In the genomic region with DNA sequence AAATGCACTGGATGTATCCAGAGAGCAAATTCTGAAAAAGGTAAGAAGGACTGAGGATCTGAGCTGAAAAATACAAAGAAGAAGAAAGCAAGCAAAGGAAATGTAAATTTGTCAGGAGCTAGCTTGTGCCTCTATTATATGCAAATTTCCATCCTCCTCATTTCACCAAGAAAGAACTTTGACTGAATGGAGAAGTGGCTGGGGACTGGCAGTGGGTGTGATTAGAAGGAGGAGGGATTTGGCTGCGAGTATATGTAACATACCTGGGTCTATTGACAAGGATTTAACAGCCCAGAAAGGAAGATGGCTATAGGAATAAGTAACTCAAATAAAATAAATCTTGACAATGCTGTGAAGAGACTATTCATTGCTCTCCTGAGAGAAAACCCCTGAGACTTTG, we compare ENCODE assay signal across 30 cellular contexts. TPM values are rescaled to one million over a fixed set of nuclear protein-coding genes. Genes with fewer than 3 reads are reported as not detected.
"Had no signal": no experiment of that assay in that cellular context is flagged by ENCODE, and none has a peak within 500 bp of the region (broad histone marks: within the 10 kb centered on the region; RNA-seq: fewer than 3 reads in every experiment).

No MANE protein-coding gene starts in this region.

- H3K27ac ChIP-seq: adrenal gland, ascending aorta, body of pancreas, brain microvascular endothelial cell, breast epithelium, cardiac muscle cell had no signal

- H3K4me3 ChIP-seq: adrenal gland, ascending aorta, body of pancreas, breast epithelium, cardiac muscle cell had no signal

- H3K36me3 ChIP-seq: adrenal gland, ascending aorta, brain microvascular endothelial cell, breast epithelium, cardiac muscle cell had no signal

- H3K4me1 ChIP-seq: adrenal gland, ascending aorta, body of pancreas, breast epithelium had no signal

- H3K27me3 ChIP-seq: adrenal gland, ascending aorta, body of pancreas, brain microvascular endothelial cell, breast epithelium, cardiac muscle cell had no signal

- DNase-seq: activated effector memory CD4-positive, alpha-beta T cell treated with anti-CD3 and anti-CD28 coated beads, Interleukin-2, amount 50 U/mL, for 16 hours; activated effector memory CD4-positive, alpha-beta T cell treated with Interleukin-2 at 50 U/mL for 16 hours; activated gamma-delta T cell; activated gamma-delta T cell treated with Interleukin-2 at 50 U/mL for 16 hours; activated naive CD4-positive, alpha-beta T cell; activated naive CD4-positive, alpha-beta T cell treated with anti-CD3 and anti-CD28 coated beads for 36 hours; activated naive CD4-positive, alpha-beta T cell treated with anti-CD3 and anti-CD28 coated beads, Interleukin-2, amount 10 ng/mL, durations not matched to agents 7 days and 5 days; activated naive CD4-positive, alpha-beta T cell treated with anti-CD3 and anti-CD28 coated beads, Interleukin-2, amount 50 U/mL, for 16 hours; activated naive CD4-positive, alpha-beta T cell treated with Interleukin-2 at 50 U/mL for 16 hours; activated naive CD8-positive, alpha-beta T cell treated with anti-CD3 and anti-CD28 coated beads for 36 hours; activated naive CD8-positive, alpha-beta T cell treated with anti-CD3 and anti-CD28 coated beads, Interleukin-2, amount 10 ng/mL, durations not matched to agents 7 days and 5 days; activated naive CD8-positive, alpha-beta T cell treated with anti-CD3 and anti-CD28 coated beads, Interleukin-2, amount 50 U/mL, for 24 hours; activated T-cell treated with anti-CD3 and anti-CD28 coated beads, Interleukin-2, amount 50 U/mL, for 1 hour; activated T-cell treated with anti-CD3 and anti-CD28 coated beads, Interleukin-2, amount 50 U/mL, for 24 hours; activated T-cell treated with anti-CD3 and anti-CD28 coated beads, Interleukin-2, amount 50 U/mL, for 4 hours; activated T-cell treated with anti-CD3 and anti-CD28 coated beads, Interleukin-2, amount 50 U/mL, for 48 hours; activated T-cell treated with anti-CD3 and anti-CD28 coated beads, Interleukin-2, amount 50 U/mL, for 72 hours; adrenal gland; amniotic stem cell; amygdala; anterior cingulate cortex; aorta; body of pancreas; brain microvascular endothelial cell; central memory CD4-positive, alpha-beta T cell; cerebellar nuclear complex had no signal

RNA-seq across cellular contexts. Expression of gene RIT2, which starts 19.4 kb away (rescaled TPM):
- polyA plus RNA-seq: adipose tissue, cardiac muscle cell had no signal
